Comparison of ENCODE assay signal across 13 cellular contexts in genomic region chr5:2756764-2757163, GRCh38. TPM values are rescaled to one million over a fixed set of nuclear protein-coding genes. Genes with fewer than 3 reads are reported as not detected.
DNase-seq lines count a peak whose midpoint lies in the region; ATAC-seq, FAIRE-seq and TF ChIP-seq lines count a peak whose summit lies in the region.
"Had no signal": no experiment of that assay in that cellular context is flagged by ENCODE, and none has a peak within 500 bp of the region (broad histone marks: within the 10 kb centered on the region; RNA-seq: fewer than 3 reads in every experiment).

No MANE protein-coding gene starts in this region.

- H3K9me3 Mint-ChIP-seq in stimulated activated naive B cell treated with anti-CD40 and anti-IgM and Interleukin-4, amounts not matched to agents 10 μg/mL and 1 μg/mL and 100 μg/mL, for 72 hours: no peaks in the 10 kb centered on the region

- peak overlapping the region; percentile 50 for H3K9ac ChIP-seq in keratinocyte (ENCODE audit: control insufficient read depth, extremely low read depth, insufficient read depth, low read length)

- no peaks in the 10 kb centered on the region for H3K9me3 ChIP-seq in keratinocyte (ENCODE audit: control insufficient read depth, low read depth, low read length)

- FAIRE-seq in keratinocyte (lab: Jason Lieb, UNC): no peak

- DNase-seq in NCI-H1092 treated with DMSO at 0.1 percent for 48 hours (lab: John Stamatoyannopoulos, UW): peak; percentile 31
- DNase-seq in NCI-H1092 (lab: John Stamatoyannopoulos, UW): no peak
- DNase-seq in astrocyte of the spinal cord (ENCODE audit: low read depth, low spot score): no peak
- no peak for DNase-seq in keratinocyte (ENCODE audit: low read depth, low spot score)
- DNase-seq in stimulated activated naive B cell treated with anti-CD40 and anti-IgM and Interleukin-4, amounts not matched to agents 10 μg/mL and 1 μg/mL and 100 μg/mL, for 72 hours: no peak
- DNase-seq in germinal center (ENCODE audit: low spot score): no peak
- no peak for DNase-seq in NCI-H2029 (lab: John Stamatoyannopoulos, UW)
- DNase-seq in NCI-H2081 treated with DMSO at 0.1 percent for 48 hours (lab: John Stamatoyannopoulos, UW): no peak
- DNase-seq: activated CD4-positive, alpha-beta T cell treated with anti-CD3 and anti-CD28 coated beads, Interleukin-2, amount 50 U/mL, for 4 hours; NCI-H1048; stimulated activated CD4-positive, alpha-beta T cell treated with anti-CD3 and anti-CD28 coated beads, Interleukin-4, amount 100 ng/mL, for 4 hours had no signal

- ATAC-seq in stimulated activated naive B cell treated with anti-CD40 and anti-IgM and Interleukin-4, amounts not matched to agents 10 μg/mL and 1 μg/mL and 100 μg/mL, for 72 hours (replicated peaks): no peak

- peak overlapping the region; percentile 62 for H3K4me2 ChIP-seq in keratinocyte (ENCODE audit: control insufficient read depth, extremely low read depth, insufficient read depth, low read depth, low read length)

- dilution Hi-C loops in keratinocyte (cut with MboI; ENCODE audit: extremely low pct_ligation_motif_present, low sequenced_read_pairs): no loop called here

- H4K20me1 ChIP-seq in keratinocyte (ENCODE audit: control insufficient read depth, extremely low read depth, insufficient read depth, low read length): no peaks in the 10 kb centered on the region

- H3K36me3 Mint-ChIP-seq in stimulated activated naive B cell treated with anti-CD40 and anti-IgM and Interleukin-4, amounts not matched to agents 10 μg/mL and 1 μg/mL and 100 μg/mL, for 72 hours: peaks cover 0 to 8% of the 10 kb centered on the region in 2 donors

- H3K27ac Mint-ChIP-seq in stimulated activated naive B cell treated with anti-CD40 and anti-IgM and Interleukin-4, amounts not matched to agents 10 μg/mL and 1 μg/mL and 100 μg/mL, for 72 hours: peak overlapping the region; percentile 88

- no peaks in the 10 kb centered on the region for H3K79me2 ChIP-seq in keratinocyte (ENCODE audit: control insufficient read depth, insufficient read depth, low read length)

- TF ChIP-seq CTCF in astrocyte of the spinal cord (IDR thresholded peaks at IDR 0.05; ENCODE audit: low read depth, low read length): no peak
- TF ChIP-seq CTCF in keratinocyte (optimal IDR thresholded peaks at IDR 0.05 in 1 of 3, IDR thresholded peaks at IDR 0.05 in 1 of 3, conservative IDR thresholded peaks at IDR 0.05 in 1 of 3; ENCODE audit: extremely low read depth in 1 of 3, insufficient read depth in 2 of 3, low read length in 3 of 3): no peak

- peaks cover 32% of the 10 kb centered on the region for H3K4me1 ChIP-seq in keratinocyte (ENCODE audit: control insufficient read depth, extremely low read depth, insufficient read depth, low read length)

- peaks cover 4% of the 10 kb centered on the region for H3K27me3 ChIP-seq in keratinocyte (ENCODE audit: control insufficient read depth, extremely low read depth, insufficient read depth, low read length)

- H2AFZ ChIP-seq in keratinocyte (ENCODE audit: control insufficient read depth, low read length): peak overlapping the region; percentile 35

- H3K27ac ChIP-seq in keratinocyte (ENCODE audit: control insufficient read depth, insufficient read depth, low read length): no peak overlapping the region
- H3K27ac ChIP-seq: 22Rv1 had no signal

- no peaks in the 10 kb centered on the region for H3K9me1 ChIP-seq in keratinocyte (ENCODE audit: control insufficient read depth, extremely low read depth, insufficient read depth, low read length)

- peak overlapping the region; percentile 37 for H3K4me3 ChIP-seq in astrocyte of the spinal cord (ENCODE audit: low read depth, low read length)
- H3K4me3 ChIP-seq in keratinocyte (ENCODE audit: control insufficient read depth in 2 of 3, extremely low read depth in 1 of 3, insufficient read depth in 2 of 3, low read depth in 1 of 3, low read length in 3 of 3): peak overlapping the region in 2 of 3 experiments; percentile 39 to 47

- H3K36me3 ChIP-seq in keratinocyte (ENCODE audit: control insufficient read depth in 2 of 2, extremely low read depth in 1 of 2, insufficient read depth in 2 of 2, low read length in 2 of 2): no peaks in the 10 kb centered on the region

- in situ Hi-C loops in astrocyte of the spinal cord (cut with HindIII; ENCODE audit: low sequenced_read_pairs): no loop called here

- peak overlapping the region; percentile 41 to 49 for H3K4me3 Mint-ChIP-seq in stimulated activated naive B cell treated with anti-CD40 and anti-IgM and Interleukin-4, amounts not matched to agents 10 μg/mL and 1 μg/mL and 100 μg/mL, for 72 hours

- peaks cover 61 to 83% of the 10 kb centered on the region in 2 donors for H3K27me3 Mint-ChIP-seq in stimulated activated naive B cell treated with anti-CD40 and anti-IgM and Interleukin-4, amounts not matched to agents 10 μg/mL and 1 μg/mL and 100 μg/mL, for 72 hours

- H3K4me1 Mint-ChIP-seq in stimulated activated naive B cell treated with anti-CD40 and anti-IgM and Interleukin-4, amounts not matched to agents 10 μg/mL and 1 μg/mL and 100 μg/mL, for 72 hours: peaks cover 8 to 18% of the 10 kb centered on the region in 2 donors

RNA-seq across cellular contexts. Expression of gene IRX2, which starts 5.3 kb away (rescaled TPM):
- polyA plus RNA-seq in keratinocyte: 13.8 to 27.1 TPM (median 23.7 TPM) in 3 replicates
- 13.7 TPM for polyA plus RNA-seq in keratinocyte (2011; ENCODE audit: low read depth)
- polyA plus RNA-seq in keratinocyte (2011; cell fraction: cytosol; rRNA removed): 11.5 and 13.5 TPM in 2 replicates
- polyA plus RNA-seq in keratinocyte (2011; cell fraction: nucleus; rRNA removed): 32.7 and 36.3 TPM in 2 replicates
- 18.6 and 19.4 TPM in 2 replicates for polyA plus RNA-seq in keratinocyte (2012; ENCODE audit: low replicate concordance)
- polyA minus RNA-seq in keratinocyte: 3.7 to 10.1 TPM (median 4.5 TPM) in 3 replicates
- polyA minus RNA-seq in keratinocyte (2011; cell fraction: cytosol; rRNA and poly(A)+ RNA removed): 20.5 TPM
- polyA minus RNA-seq in keratinocyte (2011; cell fraction: nucleus; rRNA and poly(A)+ RNA removed): 15.2 and 17.0 TPM in 2 replicates
- polyA plus RNA-seq: liver had no signal
